ENCODE assay signal across 29 cellular contexts in the genomic region with DNA sequence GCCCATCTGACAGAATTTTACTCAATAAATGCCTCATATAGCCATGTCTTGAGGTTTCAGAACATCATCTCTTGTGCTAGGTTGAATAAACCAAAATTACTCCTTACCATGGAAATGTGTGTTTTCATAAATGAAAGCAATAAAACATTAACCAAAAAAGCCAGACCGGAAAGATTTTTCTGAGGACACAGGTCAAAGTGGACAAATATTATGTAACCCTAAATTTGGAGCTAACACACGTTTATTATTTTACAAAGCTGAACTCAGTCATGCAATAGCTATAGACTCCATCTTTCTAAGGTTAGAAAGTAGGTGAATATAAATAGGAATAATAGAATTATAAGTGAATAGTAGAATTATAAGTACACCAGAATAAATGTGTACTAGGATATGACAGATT.
"Had no signal": no experiment of that assay in that cellular context is flagged by ENCODE, and none has a peak within 500 bp of the region (broad histone marks: within the 10 kb centered on the region; RNA-seq: fewer than 3 reads in every experiment).

No MANE protein-coding gene starts in this region.

- H3K9me3 ChIP-seq: neutrophil, pancreas, prostate gland, right atrium auricular region, sigmoid colon, suprapubic skin, testis, tibial artery, transverse colon, upper lobe of right lung, uterus had no signal

- H3K4me1 Mint-ChIP-seq: naive B cell; naive thymus-derived CD8-positive, alpha-beta T cell; stimulated activated memory B cell treated with anti-CD40 and anti-IgM and Interleukin-4, amounts not matched to agents 10 μg/mL and 1 μg/mL and 100 μg/mL, for 72 hours; stimulated activated naive CD8-positive, alpha-beta T cell treated with anti-CD3 and anti-CD28 coated beads, Interleukin-15, amount 100 ng/mL, for 72 hours had no signal

- H3K36me3 ChIP-seq: neutrophil, pancreas, prostate gland, right atrium auricular region, sigmoid colon, suprapubic skin, tibial artery, transverse colon, upper lobe of right lung, uterus had no signal

- H3K27ac ChIP-seq: neutrophil, pancreas, prostate gland, right atrium auricular region, sigmoid colon, suprapubic skin, testis, tibial artery, transverse colon, upper lobe of right lung, uterus had no signal

- H3K27me3 ChIP-seq: neutrophil, pancreas, right atrium auricular region, sigmoid colon, suprapubic skin, testis, tibial artery, transverse colon, upper lobe of right lung, uterus had no signal

- H3K4me1 ChIP-seq: pancreas, prostate gland, right atrium auricular region, suprapubic skin, testis, tibial artery, transverse colon, upper lobe of right lung, uterus had no signal

- H3K27ac Mint-ChIP-seq: naive B cell; naive thymus-derived CD8-positive, alpha-beta T cell; natural killer cell treated with Interleukin-12 subunit alpha and Interleukin-12 subunit beta and Interleukin-15 and Interleukin-18, amount 100 ng/mL, for 72 hours; stimulated activated memory B cell treated with anti-CD40 and anti-IgM and Interleukin-4, amounts not matched to agents 10 μg/mL and 1 μg/mL and 100 μg/mL, for 72 hours; stimulated activated naive CD8-positive, alpha-beta T cell treated with anti-CD3 and anti-CD28 coated beads, Interleukin-15, amount 100 ng/mL, for 72 hours; type B pancreatic cell had no signal

- H3K27me3 Mint-ChIP-seq: naive B cell; naive thymus-derived CD8-positive, alpha-beta T cell; natural killer cell treated with Interleukin-12 subunit alpha and Interleukin-12 subunit beta and Interleukin-15 and Interleukin-18, amount 100 ng/mL, for 72 hours; stimulated activated memory B cell treated with anti-CD40 and anti-IgM and Interleukin-4, amounts not matched to agents 10 μg/mL and 1 μg/mL and 100 μg/mL, for 72 hours; stimulated activated naive CD8-positive, alpha-beta T cell treated with anti-CD3 and anti-CD28 coated beads, Interleukin-15, amount 100 ng/mL, for 72 hours; type B pancreatic cell had no signal

- H3K4me3 Mint-ChIP-seq: naive B cell; naive thymus-derived CD8-positive, alpha-beta T cell; natural killer cell treated with Interleukin-12 subunit alpha and Interleukin-12 subunit beta and Interleukin-15 and Interleukin-18, amount 100 ng/mL, for 72 hours; neural crest cell; stimulated activated memory B cell treated with anti-CD40 and anti-IgM and Interleukin-4, amounts not matched to agents 10 μg/mL and 1 μg/mL and 100 μg/mL, for 72 hours; stimulated activated naive CD8-positive, alpha-beta T cell treated with anti-CD3 and anti-CD28 coated beads, Interleukin-15, amount 100 ng/mL, for 72 hours; type B pancreatic cell had no signal

- H3K36me3 Mint-ChIP-seq: naive B cell; naive thymus-derived CD8-positive, alpha-beta T cell; natural killer cell treated with Interleukin-12 subunit alpha and Interleukin-12 subunit beta and Interleukin-15 and Interleukin-18, amount 100 ng/mL, for 72 hours; stimulated activated memory B cell treated with anti-CD40 and anti-IgM and Interleukin-4, amounts not matched to agents 10 μg/mL and 1 μg/mL and 100 μg/mL, for 72 hours; type B pancreatic cell had no signal

- H3K9me3 Mint-ChIP-seq: neural crest cell; stimulated activated memory B cell treated with anti-CD40 and anti-IgM and Interleukin-4, amounts not matched to agents 10 μg/mL and 1 μg/mL and 100 μg/mL, for 72 hours; stimulated activated naive CD8-positive, alpha-beta T cell treated with anti-CD3 and anti-CD28 coated beads, Interleukin-15, amount 100 ng/mL, for 72 hours; type B pancreatic cell had no signal

- ATAC-seq: naive thymus-derived CD8-positive, alpha-beta T cell; natural killer cell treated with Interleukin-12 subunit alpha and Interleukin-12 subunit beta and Interleukin-15 and Interleukin-18, amount 100 ng/mL, for 72 hours; pancreas; stimulated activated memory B cell treated with anti-CD40 and anti-IgM and Interleukin-4, amounts not matched to agents 10 μg/mL and 1 μg/mL and 100 μg/mL, for 72 hours; stimulated activated naive CD8-positive, alpha-beta T cell treated with anti-CD3 and anti-CD28 coated beads, Interleukin-15, amount 100 ng/mL, for 72 hours; stimulated activated naive CD8-positive, alpha-beta T cell treated with anti-CD3 and anti-CD28 coated beads, Interleukin-15, Interleukin-2, amounts not matched to agents 100 U/mL and 50 U/mL, for 24 hours; upper lobe of right lung had no signal

- DNase-seq: naive B cell; naive thymus-derived CD8-positive, alpha-beta T cell; nucleus accumbens; pancreas; retina; sigmoid colon; small intestine; stimulated activated CD4-positive, alpha-beta T cell treated with anti-CD3 and anti-CD28 coated beads, Interleukin-15, amount 100 ng/mL, for 24 hours; stimulated activated CD4-positive, alpha-beta T cell treated with anti-CD3 and anti-CD28 coated beads, Interleukin-2, amount 100 ng/mL, for 24 hours; stimulated activated CD4-positive, alpha-beta T cell treated with anti-CD3 and anti-CD28 coated beads, Interleukin-2, amount 100 ng/mL, for 48 hours; stimulated activated CD4-positive, alpha-beta T cell treated with anti-CD3 and anti-CD28 coated beads, Interleukin-4, amount 100 ng/mL, for 4 hours; stimulated activated CD8-positive, alpha-beta memory T cell treated with anti-CD3 and anti-CD28 coated beads, Interleukin-4, amount 100 ng/mL, for 48 hours; stimulated activated naive CD4-positive, alpha-beta T cell; stimulated activated naive CD8-positive, alpha-beta T cell treated with anti-CD3 and anti-CD28 coated beads, Interleukin-15, amount 100 ng/mL, for 72 hours; stimulated activated naive CD8-positive, alpha-beta T cell treated with anti-CD3 and anti-CD28 coated beads, Interleukin-15, Interleukin-2, amounts not matched to agents 100 U/mL and 50 U/mL, for 24 hours; substantia nigra; testis; tibial artery; transverse colon; upper lobe of right lung; uterus had no signal

- H3K4me3 ChIP-seq: pancreas, prostate gland, right atrium auricular region, sigmoid colon, suprapubic skin, testis, tibial artery, transverse colon, upper lobe of right lung, uterus had no signal
